In genomic region chr2:218002792-218003191, GRCh38 we compare ENCODE assay signal across 7 cellular contexts. TPM values are rescaled to one million over a fixed set of nuclear protein-coding genes. Genes with fewer than 3 reads are reported as not detected.
DNase-seq lines count a peak whose midpoint lies in the region; ATAC-seq, FAIRE-seq and TF ChIP-seq lines count a peak whose summit lies in the region.

Gene TNS1 (minus strand): TSS chr2:218002995. CDS start chr2:218002872, 123 bp downstream.

- no peaks in the 10 kb centered on the region for H4K20me1 ChIP-seq in endothelial cell of umbilical vein (replicated peaks; ENCODE audit: control insufficient read depth, extremely low read depth, insufficient read depth, low read length)

- no peak for DNase-seq in Peyer's patch
- no peak for DNase-seq in endothelial cell of umbilical vein (ENCODE audit: low read depth, low spot score)
- DNase-seq in mesenteric fat pad (ENCODE audit: low spot score): no peak
- DNase-seq in upper lobe of left lung: no peak
- no peak for DNase-seq in H4 (ENCODE audit: low spot score)
- no peak for DNase-seq in SKM-1 (lab: John Stamatoyannopoulos, UW; ENCODE audit: unreplicated experiment)

- no peak within 1 kb of the TSS for H3K9ac ChIP-seq in endothelial cell of umbilical vein (replicated peaks; ENCODE audit: extremely low read depth, insufficient read depth, low read length)

- H3K36me3 ChIP-seq in Peyer's patch (no peaks in the 10 kb centered on the region), endothelial cell of umbilical vein (ENCODE audit: control insufficient read depth in 2 of 2, extremely low read depth in 1 of 2, insufficient read depth in 2 of 2, low read length in 2 of 2) (no peaks in the 10 kb centered on the region), upper lobe of left lung (no peaks in the 10 kb centered on the region)

- peak in 1 of 2 donors; percentile 72 for ATAC-seq in upper lobe of left lung (ENCODE audit: low FRiP score in 2 of 2)
- no peak for ATAC-seq in GM19324 (IDR thresholded peaks at IDR 0.05; ENCODE audit: low FRiP score, unreplicated experiment)

- no peak for FAIRE-seq in endothelial cell of umbilical vein (lab: Jason Lieb, UNC)

- TF ChIP-seq POLR2A in Peyer's patch (IDR thresholded peaks at IDR 0.05) (no peak), endothelial cell of umbilical vein (IDR thresholded peaks at IDR 0.05; ENCODE audit: low read depth, low read length) (no peak), upper lobe of left lung (IDR thresholded peaks at IDR 0.05) (no peak)

- dilution Hi-C loops in endothelial cell of umbilical vein (cut with MboI; ENCODE audit: extremely low pct_ligation_motif_present, low sequenced_read_pairs): no loop called here

- H3K4me3 ChIP-seq in Peyer's patch (peak within 1 kb of the TSS in 3 of 4 donors; percentile 20 to 22 (median 21)), endothelial cell of umbilical vein (replicated peaks in 1 of 3; ENCODE audit: insufficient read depth in 1 of 3, low read depth in 1 of 3, low read length in 3 of 3) (no peak within 1 kb of the TSS), upper lobe of left lung (peak within 1 kb of the TSS in 3 of 4 donors; percentile 6 to 13 (median 9))

- TF ChIP-seq CTCF in Peyer's patch (IDR thresholded peaks at IDR 0.05): no peak
- no peak for TF ChIP-seq CTCF in endothelial cell of umbilical vein (IDR thresholded peaks at IDR 0.05; ENCODE audit: extremely low read depth in 1 of 2, insufficient read depth in 1 of 2, low read depth in 1 of 2, low read length in 2 of 2)
- TF ChIP-seq CTCF in upper lobe of left lung (IDR thresholded peaks at IDR 0.05): no peak

- 49 to 66% methylated on average over 11 to 12 of the region's 15 CpGs for WGBS in upper lobe of left lung, 2 donors

- CTCF ChIA-PET in endothelial cell of umbilical vein (lab: Charles Lee): interaction anchor here (1.5 kb wide), 1 partner anchor 9 kb away, joined by 10 read pairs; no protein-coding TSS in a partner anchor

- no peak within 1 kb of the TSS for H3K4me2 ChIP-seq in endothelial cell of umbilical vein (ENCODE audit: insufficient read depth, low read length)

- no peaks in the 10 kb centered on the region for H3K9me3 ChIP-seq in Peyer's patch
- H3K9me3 ChIP-seq in endothelial cell of umbilical vein (replicated peaks; ENCODE audit: control insufficient read depth, insufficient read depth, low read length): no peaks in the 10 kb centered on the region
- H3K9me3 ChIP-seq in upper lobe of left lung: no peaks in the 10 kb centered on the region

- intact Hi-C loops in endothelial cell of umbilical vein (cut with micrococcal nuclease): no loop called here

- H3K4me1 ChIP-seq in Peyer's patch: no peaks in the 10 kb centered on the region
- H3K4me1 ChIP-seq in endothelial cell of umbilical vein (ENCODE audit: control insufficient read depth, extremely low read depth, insufficient read depth, low read length): peaks cover 6% of the 10 kb centered on the region
- H3K4me1 ChIP-seq in upper lobe of left lung: peaks cover 8 to 15% (median 12%) of the 10 kb centered on the region in 4 donors

- H3K79me2 ChIP-seq in endothelial cell of umbilical vein (ENCODE audit: control insufficient read depth, insufficient read depth, low read length): no peaks in the 10 kb centered on the region

- H3K27me3 ChIP-seq in Peyer's patch (no peaks in the 10 kb centered on the region), endothelial cell of umbilical vein (ENCODE audit: control insufficient read depth in 2 of 2, insufficient read depth in 2 of 2, low read length in 2 of 2) (no peaks in the 10 kb centered on the region), upper lobe of left lung (no peaks in the 10 kb centered on the region)

- BruUV-seq in endothelial cell of umbilical vein (replicated peaks; lab: Mats Ljungman, UMichigan): no TSS peak

- TF ChIP-seq EP300 in upper lobe of left lung (IDR thresholded peaks at IDR 0.05): no peak

- POLR2A ChIA-PET in endothelial cell of umbilical vein (lab: Charles Lee): no interaction called here

- H3K27ac ChIP-seq in Peyer's patch: peak within 1 kb of the TSS; percentile 36 to 75 (median 65)
- H3K27ac ChIP-seq in endothelial cell of umbilical vein (ENCODE audit: insufficient read depth, low read depth, low read length): no peak within 1 kb of the TSS
- H3K27ac ChIP-seq in upper lobe of left lung: peak within 1 kb of the TSS in 3 of 4 donors; percentile 14 to 48 (median 38)

- H2AFZ ChIP-seq in endothelial cell of umbilical vein (ENCODE audit: low read depth, low read length): no peak within 1 kb of the TSS

- no peaks in the 10 kb centered on the region for H3K9me1 ChIP-seq in endothelial cell of umbilical vein (replicated peaks; ENCODE audit: control insufficient read depth, extremely low read depth, insufficient read depth, low read length)

TF ChIP-seq in endothelial cell of umbilical vein, 7 proteins besides CTCF, POLR2A, EP300 and RAD21:
- TF ChIP-seq POLR2AphosphoS5 (IDR thresholded peaks at IDR 0.05; ENCODE audit: insufficient read depth, low read depth, low read length): no peak
- no peak for TF ChIP-seq EZH2 (IDR thresholded peaks at IDR 0.05; ENCODE audit: borderline replicate concordance, low read depth, low read length, severe bottlenecking)
- TF ChIP-seq GATA2 (IDR thresholded peaks at IDR 0.05; ENCODE audit: insufficient read depth, insufficient read length, low read depth, low read length): no peak
- no peak for TF ChIP-seq JUN (IDR thresholded peaks at IDR 0.05; ENCODE audit: borderline replicate concordance, insufficient read depth, insufficient read length, low read depth)
- no peak for TF ChIP-seq MAX (IDR thresholded peaks at IDR 0.05; ENCODE audit: insufficient read depth, insufficient read length)
- no peak for TF ChIP-seq FOS (IDR thresholded peaks at IDR 0.05; ENCODE audit: borderline replicate concordance, insufficient read depth, low read length)
- TF ChIP-seq MYC (IDR thresholded peaks at IDR 0.05; ENCODE audit: low read depth, low read length): no peak

RNA-seq across cellular contexts. Expression of gene TNS1, which starts in this region (rescaled TPM):
- total RNA-seq in Peyer's patch (100 to 1,000 TPM in 2 of 4 donors, 10 to 100 TPM in 2; 23.1 to 156 (median 81.1) TPM), endothelial cell of umbilical vein (35.6 and 52.1 TPM in 2 replicates), mesenteric fat pad (449 TPM), upper lobe of left lung (1,000 to 10,000 TPM in 1 of 6 donors, 100 to 1,000 TPM in 5; 325 to 1,095 (median 550) TPM)
- polyA plus RNA-seq in endothelial cell of umbilical vein: 9.9 and 11.0 TPM in 2 replicates
- polyA plus RNA-seq in endothelial cell of umbilical vein (2011; cell fraction: cytosol; rRNA removed): 10.3 and 11.1 TPM in 2 replicates
- polyA plus RNA-seq in endothelial cell of umbilical vein (2011; cell fraction: nucleus; rRNA removed): 32.1 and 41.7 TPM in 2 replicates
- polyA plus RNA-seq in endothelial cell of umbilical vein (2012): 14.4 and 16.5 TPM in 2 replicates
- polyA minus RNA-seq in endothelial cell of umbilical vein: 67.8 and 71.0 TPM in 2 replicates
- polyA minus RNA-seq in endothelial cell of umbilical vein (2011; cell fraction: cytosol; rRNA and poly(A)+ RNA removed): 1.9 TPM
- polyA minus RNA-seq in endothelial cell of umbilical vein (2011; cell fraction: nucleus; rRNA and poly(A)+ RNA removed): 48.7 and 57.9 TPM in 2 replicates
- 0.45 and 0.74 TPM in 2 replicates for total RNA-seq in H4 (2014; rRNA removed; shearing (Covaris generic))

Comparison
In these comparisons a context has a peak if more than half of its experiments do, and no peak if none do; other contexts are left out.
1. RNA of gene TNS1 (total RNA-seq): 325 to 1,095 TPM in upper lobe of left lung, 449 TPM in mesenteric fat pad (single experiment), 23.1 to 156 TPM in Peyer's patch and 35.6 to 52.1 TPM in endothelial cell of umbilical vein; 0.45 to 0.74 TPM in H4; every median in the first group is over 10 times any median in the second.
2. H3K4me3 ChIP-seq: peak in Peyer's patch (3 of 4) and upper lobe of left lung (3 of 4); none in endothelial cell of umbilical vein (0 of 3).